ENCODE assay signal across 23 cellular contexts in genomic region chr17:3927628-3928010, GRCh38. TPM values are rescaled to one million over a fixed set of nuclear protein-coding genes. Genes with fewer than 3 reads are reported as not detected.
DNase-seq lines count a peak whose midpoint lies in the region; ATAC-seq and TF ChIP-seq lines count a peak whose summit lies in the region.
"Had no signal": no experiment of that assay in that cellular context is flagged by ENCODE, and none has a peak within 500 bp of the region (broad histone marks: within the 10 kb centered on the region; RNA-seq: fewer than 3 reads in every experiment).

No MANE protein-coding gene starts in this region.

- H4K20me1 ChIP-seq in BLaER1: no peaks in the 10 kb centered on the region

- CTCF ChIA-PET in Caco-2 (lab: Charles Lee) (no interaction called here), WTC11 (lab: Charles Lee) (interaction anchor here (0.6 to 1.3 kb wide), 2 partner anchors 14 to 1135 kb away, joined by 3 to 4 read pairs; no protein-coding TSS in a partner anchor)

- no peak overlapping the region for H3K27ac Mint-ChIP-seq in Caco-2 (ENCODE audit: unreplicated experiment)
- H3K27ac Mint-ChIP-seq in WTC11: no peak overlapping the region
- H3K27ac Mint-ChIP-seq: activated naive CD4-positive, alpha-beta T cell treated with anti-CD3 and anti-CD28 coated beads for 36 hours had no signal

- H3K27ac ChIP-seq in BLaER1: peak overlapping the region; percentile 20
- H3K27ac ChIP-seq in right cardiac atrium (ENCODE audit: low read length): no peak overlapping the region
- peak overlapping the region; percentile 46 for H3K27ac ChIP-seq in neutrophil
- H3K27ac ChIP-seq: GM23248, pancreas, SK-N-MC had no signal

- H3K36me3 ChIP-seq in BLaER1 (peaks cover 78% of the 10 kb centered on the region), Caco-2 (ENCODE audit: control insufficient read depth, insufficient read depth, low read length) (no peaks in the 10 kb centered on the region), neutrophil (peaks cover 97% of the 10 kb centered on the region)
- H3K36me3 ChIP-seq: pancreas had no signal

- WGBS in right cardiac atrium: 56% methylated on average over 8 of the region's 8 CpGs

- H3K27me3 ChIP-seq in BLaER1: no peaks in the 10 kb centered on the region
- H3K27me3 ChIP-seq in Caco-2 (replicated peaks; ENCODE audit: control insufficient read depth, insufficient read depth, low read length): no peaks in the 10 kb centered on the region
- no peaks in the 10 kb centered on the region for H3K27me3 ChIP-seq in right cardiac atrium (ENCODE audit: control insufficient read depth, insufficient read depth)
- no peaks in the 10 kb centered on the region for H3K27me3 ChIP-seq in neutrophil
- H3K27me3 ChIP-seq: pancreas had no signal

- H3K4me3 ChIP-seq in BLaER1: no peak overlapping the region
- H3K4me3 ChIP-seq in Caco-2 (ENCODE audit: low read depth, low read length): no peak overlapping the region
- H3K4me3 ChIP-seq in right cardiac atrium (ENCODE audit: low read length): no peak overlapping the region
- no peak overlapping the region for H3K4me3 ChIP-seq in neutrophil (ENCODE audit: low read depth in 1 of 2, low read length in 1 of 2)
- H3K4me3 ChIP-seq: GM23248, pancreas, SK-N-MC had no signal

- TF ChIP-seq CTCF in Caco-2 (IDR thresholded peaks at IDR 0.05; ENCODE audit: insufficient read depth in 1 of 2, low read depth in 1 of 2, low read length in 1 of 2, severe bottlenecking in 1 of 2, unreplicated experiment in 1 of 2) (no peak), neutrophil (IDR thresholded peaks at IDR 0.05) (no peak), WTC11 (IDR thresholded peaks at IDR 0.05) (no peak)

- no peaks in the 10 kb centered on the region for H3K4me1 Mint-ChIP-seq in Caco-2 (ENCODE audit: low read depth, unreplicated experiment)
- peaks cover 5% of the 10 kb centered on the region; the same call in 1 of the 2 replicates for H3K4me1 Mint-ChIP-seq in WTC11

- no peak overlapping the region for H3K9ac ChIP-seq in BLaER1
- H3K9ac ChIP-seq: GM23248 had no signal

- H3K36me3 Mint-ChIP-seq in Caco-2 (ENCODE audit: insufficient read depth, unreplicated experiment) (no peaks in the 10 kb centered on the region), WTC11 (no peaks in the 10 kb centered on the region)

- H3K4me3 Mint-ChIP-seq in Caco-2 (ENCODE audit: unreplicated experiment) (no peak overlapping the region), WTC11 (no peak overlapping the region)
- H3K4me3 Mint-ChIP-seq: activated naive CD4-positive, alpha-beta T cell treated with anti-CD3 and anti-CD28 coated beads for 36 hours had no signal

- peak; percentile 23 to 57 for DNase-seq in Caco-2
- DNase-seq in right cardiac atrium: peak in 2 of 3 donors; percentile 59 to 69
- DNase-seq in WTC11 (ENCODE audit: low spot score): no peak
- DNase-seq in HuH-7.5 (ENCODE audit: low spot score): no peak
- DNase-seq: activated CD4-positive, alpha-beta T cell treated with anti-CD3 and anti-CD28 coated beads for 1 hour; activated naive CD4-positive, alpha-beta T cell treated with anti-CD3 and anti-CD28 coated beads for 36 hours; activated T-cell treated with anti-CD3 and anti-CD28 coated beads, Interleukin-2, amount 50 U/mL, for 1 hour; cerebellar nuclear complex; DND-41; effector CD4-positive, alpha-beta T cell; foreskin fibroblast; GM23248; Kasumi-1; NCI-H1694 treated with DMSO at 0.1 percent for 48 hours; NCI-H526 treated with DMSO at 0.1 percent for 48 hours; pancreas; stimulated activated naive CD4-positive, alpha-beta T cell had no signal

- H3K9me3 ChIP-seq in BLaER1 (no peaks in the 10 kb centered on the region), Caco-2 (no peaks in the 10 kb centered on the region), right cardiac atrium (ENCODE audit: control insufficient read depth, low read length) (no peaks in the 10 kb centered on the region), neutrophil (no peaks in the 10 kb centered on the region)
- H3K9me3 ChIP-seq: pancreas had no signal

- H3K4me2 ChIP-seq in BLaER1: peak overlapping the region; percentile 49

- H3K9me3 Mint-ChIP-seq in Caco-2 (ENCODE audit: unreplicated experiment) (no peaks in the 10 kb centered on the region), WTC11 (no peaks in the 10 kb centered on the region)
- H3K9me3 Mint-ChIP-seq: activated naive CD4-positive, alpha-beta T cell treated with anti-CD3 and anti-CD28 coated beads for 36 hours had no signal

- intact Hi-C loops in Caco-2 (cut with micrococcal nuclease; ENCODE audit: unreplicated experiment): no loop called here
- intact Hi-C loops in right cardiac atrium (cut with DNase I): no loop called here

- no TSS peak for BruUV-seq in Caco-2 (replicated peaks; lab: Mats Ljungman, UMichigan)

- peak; percentile 10 to 34 for ATAC-seq in right cardiac atrium
- no peak for ATAC-seq in WTC11
- no peak for ATAC-seq in GM21786 (IDR thresholded peaks at IDR 0.05; ENCODE audit: unreplicated experiment)

- H3K4me1 ChIP-seq in BLaER1 (peaks cover 37% of the 10 kb centered on the region), Caco-2 (peaks cover 12% of the 10 kb centered on the region; the same call in 1 of the 2 replicates), right cardiac atrium (ENCODE audit: control insufficient read depth, insufficient read depth, low read length) (peaks cover 4% of the 10 kb centered on the region), neutrophil (ENCODE audit: control insufficient read depth in 1 of 2, insufficient read depth in 1 of 2, low read depth in 1 of 2, low read length in 1 of 2) (no peaks in the 10 kb centered on the region)
- H3K4me1 ChIP-seq: pancreas had no signal

- POLR2A ChIA-PET in Caco-2 (lab: Charles Lee) (no interaction called here), WTC11 (lab: Charles Lee) (no interaction called here)

- no peaks in the 10 kb centered on the region for H3K27me3 Mint-ChIP-seq in Caco-2 (ENCODE audit: insufficient read depth, unreplicated experiment)
- no peaks in the 10 kb centered on the region for H3K27me3 Mint-ChIP-seq in WTC11 (ENCODE audit: low read depth)

TF ChIP-seq in WTC11, 78 proteins besides CTCF, POLR2A, EP300 and RAD21 (continues in another document):
- no peak for TF ChIP-seq GTF2I (CRISPR knock-in tag; conservative IDR thresholded peaks at IDR 0.05)
- TF ChIP-seq NFYB (CRISPR knock-in tag; conservative IDR thresholded peaks at IDR 0.05; ENCODE audit: low read depth): no peak
- TF ChIP-seq GABPB1 (CRISPR knock-in tag; IDR thresholded peaks at IDR 0.05): no peak
- TF ChIP-seq FOXK1 (CRISPR knock-in tag; IDR thresholded peaks at IDR 0.05): no peak
- TF ChIP-seq ZNF138 (CRISPR knock-in tag; conservative IDR thresholded peaks at IDR 0.05): no peak
- no peak for TF ChIP-seq ZNF232 (CRISPR knock-in tag; IDR thresholded peaks at IDR 0.05)
- TF ChIP-seq PREB (CRISPR knock-in tag; IDR thresholded peaks at IDR 0.05; ENCODE audit: borderline replicate concordance): no peak
- TF ChIP-seq NR3C1 (CRISPR knock-in tag; conservative IDR thresholded peaks at IDR 0.05; ENCODE audit: low read depth): no peak
- no peak for TF ChIP-seq RELA (CRISPR knock-in tag; IDR thresholded peaks at IDR 0.05; ENCODE audit: borderline replicate concordance)
- TF ChIP-seq ZNF532 (CRISPR knock-in tag; IDR thresholded peaks at IDR 0.05; ENCODE audit: borderline replicate concordance): no peak
- TF ChIP-seq ETV6 (CRISPR knock-in tag; IDR thresholded peaks at IDR 0.05): no peak

RNA-seq across cellular contexts. Expression of gene P2RX1, which starts 11.4 kb away (rescaled TPM):
- total RNA-seq in Caco-2 (2022) (0.23 TPM in 1 of 2 replicates, not detected in the other), right cardiac atrium (1 to 10 TPM in 3 of 4 donors, under 1 TPM in 1; 0.74 to 3.8 (median 1.4) TPM), WTC11 (2021) (0.07 TPM in 1 of 3 replicates, not detected in the others)
- 1.1 TPM for polyA plus RNA-seq in right cardiac atrium
- total RNA-seq: epithelial cell of proximal tubule, GM23248 had no signal
- polyA plus RNA-seq: GM23248, keratinocyte had no signal

RNA-seq across cellular contexts. Expression of gene CAMKK1, which starts 34.8 kb away (rescaled TPM):
- 1.4 and 1.9 TPM in 2 replicates for total RNA-seq in Caco-2 (2022)
- total RNA-seq in right cardiac atrium: 1 to 10 TPM; 4.2 to 6.7 (median 6.0) TPM
- polyA plus RNA-seq in right cardiac atrium: 4.5 TPM
- 8.0 to 9.6 TPM (median 8.7 TPM) in 3 replicates for total RNA-seq in WTC11 (2021)

RNA-seq across cellular contexts. Expression of gene ATP2A3, which starts 36.6 kb away (rescaled TPM):
- total RNA-seq in Caco-2 (2022) (8.0 and 8.2 TPM in 2 replicates), right cardiac atrium (10 to 100 TPM; 10.5 to 16.6 (median 15.5) TPM), WTC11 (2021) (35.6 to 39.1 TPM (median 37.8 TPM) in 3 replicates)
- 7.9 TPM for polyA plus RNA-seq in right cardiac atrium

Comparison
In these comparisons a context has a peak if more than half of its experiments do, and no peak if none do; other contexts are left out.
1. DNase-seq: peak in Caco-2 (2 of 2) and right cardiac atrium (2 of 3); none in WTC11 (single experiment) and HuH-7.5 (single experiment).
2. ATAC-seq: peak in right cardiac atrium (2 of 2); none in WTC11 (single experiment) and GM21786 (single experiment).